In genomic region chr19:13089857-13090507, GRCh38 we compare ENCODE assay signal across 18 cellular contexts. TPM values are rescaled to one million over a fixed set of nuclear protein-coding genes. Genes with fewer than 3 reads are reported as not detected.
A peak's percentile ranks its signal among the peaks of the same experiment; 100 is the strongest.
DNase-seq lines count a peak whose midpoint lies in the region; ATAC-seq and TF ChIP-seq lines count a peak whose summit lies in the region.
"Had no signal": no experiment of that assay in that cellular context is flagged by ENCODE, and none has a peak within 500 bp of the region (broad histone marks: within the 10 kb centered on the region; RNA-seq: fewer than 3 reads in every experiment).

No MANE protein-coding gene starts in this region.

- H3K27me3 ChIP-seq in right atrium auricular region = no peaks in the 10 kb centered on the region
- H3K27me3 ChIP-seq in sigmoid colon = no peaks in the 10 kb centered on the region
- no peaks in the 10 kb centered on the region for H3K27me3 ChIP-seq in upper lobe of right lung
- H3K27me3 ChIP-seq: body of pancreas, SJSA1 had no signal

- H3K4me1 ChIP-seq in right atrium auricular region (peaks cover 0 to 72% of the 10 kb centered on the region in 2 donors), sigmoid colon (peaks cover 0 to 85% (median 69%) of the 10 kb centered on the region in 4 donors), upper lobe of right lung (peaks cover 38% of the 10 kb centered on the region)
- H3K4me1 ChIP-seq: body of pancreas, SJSA1 had no signal

- 89 to 91% methylated on average over 12 of the region's 12 CpGs for WGBS in sigmoid colon, 2 donors

- TF ChIP-seq EP300 in sigmoid colon (IDR thresholded peaks at IDR 0.05) = no peak

- H3K4me3 ChIP-seq in right atrium auricular region (no peak overlapping the region), sigmoid colon (no peak overlapping the region), upper lobe of right lung (no peak overlapping the region)
- H3K4me3 ChIP-seq: body of pancreas, SJSA1 had no signal

- H3K27ac ChIP-seq in angular gyrus (ENCODE audit: low read depth, low read length) (peak overlapping the region; percentile 57), right atrium auricular region (peak overlapping the region; percentile 67 to 85), sigmoid colon (peak overlapping the region; percentile 81 to 95 (median 86)), upper lobe of right lung (peak overlapping the region; percentile 55)
- H3K27ac ChIP-seq: body of pancreas, SJSA1 had no signal

- ATAC-seq in upper lobe of right lung (no peak), GM21381 (IDR thresholded peaks at IDR 0.05; ENCODE audit: unreplicated experiment) (no peak)
- ATAC-seq: body of pancreas, esophagus mucosa had no signal

- peaks cover 15% of the 10 kb centered on the region for H3K36me3 ChIP-seq in right atrium auricular region
- H3K36me3 ChIP-seq in sigmoid colon = peaks cover 0 to 32% (median 10%) of the 10 kb centered on the region in 4 donors
- H3K36me3 ChIP-seq in upper lobe of right lung = peaks cover 24% of the 10 kb centered on the region

- TF ChIP-seq CTCF in right atrium auricular region (IDR thresholded peaks at IDR 0.05) = no peak
- no peak for TF ChIP-seq CTCF in sigmoid colon (IDR thresholded peaks at IDR 0.05)
- TF ChIP-seq CTCF in upper lobe of right lung (IDR thresholded peaks at IDR 0.05) = no peak

- no peak for DNase-seq in right atrium auricular region (ENCODE audit: low spot score)
- no peak for DNase-seq in sigmoid colon
- DNase-seq in upper lobe of right lung = no peak
- no peak for DNase-seq in retina
- DNase-seq in D341Med (ENCODE audit: low spot score) = no peak
- DNase-seq: activated CD4-positive, alpha-beta T cell treated with anti-CD3 and anti-CD28 coated beads for 4 hours; activated naive CD4-positive, alpha-beta T cell; body of pancreas; DND-41; kidney; NCI-H2029 treated with DMSO at 0.1 percent for 48 hours; NCI-H510A; occipital lobe; stimulated activated naive CD4-positive, alpha-beta T cell had no signal

- intact Hi-C loops in sigmoid colon (cut with DNase I) = no loop called here
- intact Hi-C loops in upper lobe of right lung (cut with DNase I) = loop anchor here (10.0 kb wide), 2 partner anchors 65 to 115 kb away; no protein-coding TSS in a partner anchor

- H3K9me3 ChIP-seq in right atrium auricular region (no peaks in the 10 kb centered on the region), sigmoid colon (no peaks in the 10 kb centered on the region), upper lobe of right lung (no peaks in the 10 kb centered on the region)
- H3K9me3 ChIP-seq: body of pancreas, SJSA1 had no signal

- no peak for TF ChIP-seq POLR2A in sigmoid colon (IDR thresholded peaks at IDR 0.05)

RNA-seq across cellular contexts. Expression of gene LYL1, which starts 12.7 kb away (rescaled TPM):
- total RNA-seq in right atrium auricular region (10 to 100 TPM; 10.2 to 15.3 TPM), sigmoid colon (10 to 100 TPM; 13.0 to 17.8 (median 15.2) TPM), upper lobe of right lung (21.8 TPM)
- 10 to 100 TPM in 1 of 3 donors, 1 to 10 TPM in 2; 3.0 to 18.4 (median 3.7) TPM for polyA plus RNA-seq in sigmoid colon
- total RNA-seq: SJSA1 had no signal

RNA-seq across cellular contexts. Expression of gene TRMT1, which starts 26.6 kb away (rescaled TPM):
- total RNA-seq in right atrium auricular region = 10 to 100 TPM; 13.6 to 15.0 TPM
- 10 to 100 TPM; 17.4 to 25.8 (median 21.9) TPM for total RNA-seq in sigmoid colon
- polyA plus RNA-seq in sigmoid colon = 10 to 100 TPM in 2 of 3 donors, 1 to 10 TPM in 1; 6.7 to 48.6 (median 10.2) TPM
- 33.7 TPM for total RNA-seq in upper lobe of right lung

RNA-seq across cellular contexts. Expression of gene NACC1, which starts 28.1 kb away (rescaled TPM):
- total RNA-seq in right atrium auricular region (10 to 100 TPM; 25.4 to 27.3 TPM), sigmoid colon (10 to 100 TPM in 3 of 4 donors, 1 to 10 TPM in 1; 8.1 to 20.5 (median 17.3) TPM), upper lobe of right lung (39.8 TPM)
- 10 to 100 TPM; 15.0 to 67.2 (median 26.4) TPM for polyA plus RNA-seq in sigmoid colon
